ENCODE assay signal across 3 cellular contexts in the genomic region with DNA sequence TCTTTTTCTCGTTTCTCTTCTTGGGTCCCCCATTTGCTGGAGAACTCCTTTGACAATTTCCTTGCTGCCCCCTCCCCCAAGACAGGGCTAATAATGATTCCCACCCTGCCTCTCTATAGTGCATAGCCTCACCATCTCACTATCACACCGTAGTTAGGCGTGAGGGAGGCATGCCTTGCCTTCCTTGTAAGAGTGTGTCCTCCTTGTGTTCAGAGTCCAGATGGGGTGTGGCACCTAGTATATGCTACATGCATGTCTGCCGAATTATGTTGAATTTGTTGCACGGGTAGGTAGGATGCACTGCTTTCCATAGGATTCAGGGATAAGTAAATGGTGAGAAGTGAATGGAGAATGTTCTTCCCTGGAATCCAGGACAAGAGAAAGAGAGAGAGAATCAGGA.
"Had no signal": no experiment of that assay in that cellular context is flagged by ENCODE, and none has a peak within 500 bp of the region (broad histone marks: within the 10 kb centered on the region; RNA-seq: fewer than 3 reads in every experiment).

No MANE protein-coding gene starts in this region.

- H3K4me2 ChIP-seq: GM23338 had no signal

- H3K4me3 ChIP-seq: GM23338 had no signal

- DNase-seq: H9, HCEC 1CT had no signal

- ATAC-seq: GM23338 had no signal

- H2AFZ ChIP-seq: GM23338 had no signal
